Comparison of ENCODE assay signal across 22 cellular contexts in genomic region chr11:29119116-29119515, GRCh38.
A peak's percentile ranks its signal among the peaks of the same experiment; 100 is the strongest.
DNase-seq lines count a peak whose midpoint lies in the region; ATAC-seq and TF ChIP-seq lines count a peak whose summit lies in the region.
"Had no signal": no experiment of that assay in that cellular context is flagged by ENCODE, and none has a peak within 500 bp of the region (broad histone marks: within the 10 kb centered on the region; RNA-seq: fewer than 3 reads in every experiment).

No MANE protein-coding gene starts in this region.

- intact Hi-C loops in MCF 10A (cut with micrococcal nuclease), result no loop called here
- intact Hi-C loops in mammary epithelial cell (cut with micrococcal nuclease), result no loop called here

- no peak overlapping the region for H2AFZ ChIP-seq in mammary epithelial cell (ENCODE audit: low read depth, low read length)

- BruUV-seq in MCF 10A (replicated peaks; lab: Mats Ljungman, UMichigan) (no TSS peak), mammary epithelial cell (replicated peaks; lab: Mats Ljungman, UMichigan) (no TSS peak)

- peaks cover 19% of the 10 kb centered on the region for H3K4me1 Mint-ChIP-seq in MCF 10A (ENCODE audit: insufficient read depth, unreplicated experiment)
- H3K4me1 Mint-ChIP-seq: activated naive CD8-positive, alpha-beta T cell treated with anti-CD3 and anti-CD28 coated beads, Interleukin-2, amount 10 ng/mL, durations not matched to agents 7 days and 5 days; CD4-positive, CD25-positive, alpha-beta regulatory T cell; central memory CD8-positive, alpha-beta T cell; T-cell had no signal

- peak; percentile 44 for DNase-seq in MCF 10A (ENCODE audit: unreplicated experiment)
- DNase-seq in mammary epithelial cell, result no peak
- DNase-seq in epithelial cell of esophagus (ENCODE audit: low read depth), result peak; percentile 29
- DNase-seq in NCI-H2171 treated with DMSO at 0.1 percent for 48 hours (lab: John Stamatoyannopoulos, UW), result no peak
- no peak for DNase-seq in DMS114 treated with DMSO at 0.1 percent for 48 hours (lab: John Stamatoyannopoulos, UW; ENCODE audit: unreplicated experiment)
- DNase-seq in RPMI8226, result no peak
- DNase-seq: 8988T; activated CD8-positive, alpha-beta T cell treated with anti-CD3 and anti-CD28 coated beads, Interleukin-2, amount 10 ng/mL, durations not matched to agents 7 days and 5 days; activated naive CD8-positive, alpha-beta T cell treated with anti-CD3 and anti-CD28 coated beads, Interleukin-2, amount 10 ng/mL, durations not matched to agents 7 days and 5 days; CD4-positive, CD25-positive, alpha-beta regulatory T cell; DMS79 treated with DMSO at 0.1 percent for 48 hours; islet precursor cell; right lobe of liver; T-cell had no signal

- dilution Hi-C loops in mammary epithelial cell (cut with HindIII; ENCODE audit: low sequenced_read_pairs), result no loop called here

- no peak overlapping the region for H3K9ac ChIP-seq in mammary epithelial cell (ENCODE audit: insufficient read depth, low read length)

- H3K4me2 ChIP-seq in mammary epithelial cell (ENCODE audit: insufficient read depth, low read depth, low read length), result no peak overlapping the region

- no peak overlapping the region for H3K4me3 Mint-ChIP-seq in MCF 10A (ENCODE audit: unreplicated experiment)
- H3K4me3 Mint-ChIP-seq: activated CD8-positive, alpha-beta T cell treated with anti-CD3 and anti-CD28 coated beads, Interleukin-2, amount 10 ng/mL, durations not matched to agents 7 days and 5 days; activated naive CD8-positive, alpha-beta T cell treated with anti-CD3 and anti-CD28 coated beads, Interleukin-2, amount 10 ng/mL, durations not matched to agents 7 days and 5 days; activated T-helper 1 cell treated with anti-CD3 and anti-CD28 coated beads, Interleukin-12 subunit alpha, Interleukin-12 subunit beta, Interleukin-2, Interleukin-4 antibody, amounts not matched to agents 30 ng/mL and 10 ng/mL and 1 ng/mL, durations not matched to agents 14 hours and 24 hours and 36 hours; CD4-positive, CD25-positive, alpha-beta regulatory T cell; central memory CD8-positive, alpha-beta T cell; T-cell; WTC11 had no signal

- no peak for ATAC-seq in HG03045 (IDR thresholded peaks at IDR 0.05; ENCODE audit: unreplicated experiment)
- ATAC-seq: activated CD8-positive, alpha-beta T cell treated with anti-CD3 and anti-CD28 coated beads, Interleukin-2, amount 10 ng/mL, durations not matched to agents 7 days and 5 days; right lobe of liver; T-cell; WTC11 had no signal

- in situ Hi-C loops in mammary epithelial cell (cut with MboI; ENCODE audit: low sequenced_read_pairs in 2 of 2), result no loop called here

- H3K27me3 ChIP-seq in mammary epithelial cell (ENCODE audit: insufficient read depth, low read length), result no peaks in the 10 kb centered on the region
- H3K27me3 ChIP-seq: neutrophil, right lobe of liver had no signal

- H4K20me1 ChIP-seq in mammary epithelial cell (ENCODE audit: insufficient read depth, low read length), result no peaks in the 10 kb centered on the region

- H3K4me1 ChIP-seq in mammary epithelial cell (ENCODE audit: insufficient read depth, low read length) (peaks cover 4% of the 10 kb centered on the region), mesodermal cell (ENCODE audit: control insufficient read depth, insufficient read depth, low read length, poor library complexity, severe bottlenecking) (peaks cover 18% of the 10 kb centered on the region)
- H3K4me1 ChIP-seq: right lobe of liver had no signal

- 82% methylated on average over 1 of the region's 1 CpG for WGBS in mammary epithelial cell (ENCODE audit: low coverage, missing lambda C conversion rate)
- no CpG with 5 or more reads among the region's 1 CpG for WGBS in mesodermal cell (ENCODE audit: insufficient coverage in 2 of 2), 2 experiments

- H3K9me3 Mint-ChIP-seq in MCF 10A (ENCODE audit: unreplicated experiment), result no peaks in the 10 kb centered on the region
- H3K9me3 Mint-ChIP-seq: activated T-helper 1 cell treated with anti-CD3 and anti-CD28 coated beads, Interleukin-12 subunit alpha, Interleukin-12 subunit beta, Interleukin-2, Interleukin-4 antibody, amounts not matched to agents 30 ng/mL and 10 ng/mL and 1 ng/mL, durations not matched to agents 14 hours and 24 hours and 36 hours; WTC11 had no signal

- CTCF ChIA-PET in MCF 10A (lab: Yijun Ruan, JAX), result interaction anchor here (0.5 to 1.3 kb wide), 2 partner anchors 9 to 260 kb away, joined by 3 to 5 read pairs; no protein-coding TSS in a partner anchor
- CTCF ChIA-PET in mammary epithelial cell (lab: Charles Lee; ENCODE audit: low non-redundant PET), result no interaction called here

- POLR2A ChIA-PET in MCF 10A (lab: Yijun Ruan, JAX), result interaction anchor here (0.8 kb wide), 1 partner anchor 13 kb away, joined by 3 read pairs; no protein-coding TSS in a partner anchor

- H3K4me3 ChIP-seq in mammary epithelial cell (replicated peaks in 1 of 3; ENCODE audit: insufficient read depth in 1 of 3, low read depth in 2 of 3, low read length in 3 of 3) (no peak overlapping the region), epithelial cell of esophagus (ENCODE audit: low read length) (no peak overlapping the region), mesodermal cell (ENCODE audit: extremely low read depth, insufficient read depth, low read length, poor library complexity, severe bottlenecking) (no peak overlapping the region)
- H3K4me3 ChIP-seq: right lobe of liver had no signal

- H3K27ac ChIP-seq in mammary epithelial cell (ENCODE audit: insufficient read depth, low read depth, low read length), result no peak overlapping the region
- peak overlapping the region; percentile 83 for H3K27ac ChIP-seq in mesodermal cell (ENCODE audit: low read depth, low read length, severe bottlenecking)
- H3K27ac ChIP-seq: HL-60, neutrophil, right lobe of liver, RWPE1 had no signal

- no peaks in the 10 kb centered on the region for H3K9me3 ChIP-seq in mammary epithelial cell (replicated peaks; ENCODE audit: insufficient read depth, low read length)
- no peaks in the 10 kb centered on the region for H3K9me3 ChIP-seq in mesodermal cell (ENCODE audit: control insufficient read depth, low read length)
- H3K9me3 ChIP-seq: neutrophil, right lobe of liver had no signal

- no peak for TF ChIP-seq CTCF in MCF 10A (IDR thresholded peaks at IDR 0.05; ENCODE audit: unreplicated experiment)
- TF ChIP-seq CTCF in mammary epithelial cell (conservative IDR thresholded peaks at IDR 0.05 in 1 of 2, IDR thresholded peaks at IDR 0.05 in 1 of 2; ENCODE audit: extremely low read depth in 1 of 2, insufficient read depth in 1 of 2, low read depth in 1 of 2, low read length in 2 of 2), result no peak
- no peak for TF ChIP-seq CTCF in epithelial cell of esophagus (IDR thresholded peaks at IDR 0.05; ENCODE audit: insufficient read depth, low read depth, low read length, missing control alignments)

- no peaks in the 10 kb centered on the region for H3K79me2 ChIP-seq in mammary epithelial cell (ENCODE audit: insufficient read depth, low read length)

- H3K27me3 Mint-ChIP-seq in MCF 10A (ENCODE audit: insufficient read depth, unreplicated experiment), result no peaks in the 10 kb centered on the region
- H3K27me3 Mint-ChIP-seq: activated naive CD8-positive, alpha-beta T cell treated with anti-CD3 and anti-CD28 coated beads, Interleukin-2, amount 10 ng/mL, durations not matched to agents 7 days and 5 days; CD4-positive, CD25-positive, alpha-beta regulatory T cell; central memory CD8-positive, alpha-beta T cell; T-cell had no signal

- H3K36me3 ChIP-seq in mammary epithelial cell (ENCODE audit: insufficient read depth, low read length) (no peaks in the 10 kb centered on the region), mesodermal cell (ENCODE audit: control insufficient read depth, insufficient read depth, low read length) (no peaks in the 10 kb centered on the region)
- H3K36me3 ChIP-seq: neutrophil, right lobe of liver had no signal

- H3K36me3 Mint-ChIP-seq in MCF 10A (ENCODE audit: insufficient read depth, unreplicated experiment), result no peaks in the 10 kb centered on the region
- H3K36me3 Mint-ChIP-seq: activated naive CD8-positive, alpha-beta T cell treated with anti-CD3 and anti-CD28 coated beads, Interleukin-2, amount 10 ng/mL, durations not matched to agents 7 days and 5 days; CD4-positive, CD25-positive, alpha-beta regulatory T cell; T-cell; WTC11 had no signal

- H3K27ac Mint-ChIP-seq in MCF 10A (ENCODE audit: low read depth, unreplicated experiment), result peak overlapping the region; percentile 94
- H3K27ac Mint-ChIP-seq: activated CD8-positive, alpha-beta T cell treated with anti-CD3 and anti-CD28 coated beads, Interleukin-2, amount 10 ng/mL, durations not matched to agents 7 days and 5 days; activated naive CD8-positive, alpha-beta T cell treated with anti-CD3 and anti-CD28 coated beads, Interleukin-2, amount 10 ng/mL, durations not matched to agents 7 days and 5 days; activated T-helper 1 cell treated with anti-CD3 and anti-CD28 coated beads, Interleukin-12 subunit alpha, Interleukin-12 subunit beta, Interleukin-2, Interleukin-4 antibody, amounts not matched to agents 30 ng/mL and 10 ng/mL and 1 ng/mL, durations not matched to agents 14 hours and 24 hours and 36 hours; CD4-positive, CD25-positive, alpha-beta regulatory T cell; T-cell; WTC11 had no signal

Comparison
In these comparisons a context has a peak if more than half of its experiments do, and no peak if none do; other contexts are left out.
1. DNase-seq: peak in MCF 10A (single experiment) and epithelial cell of esophagus (single experiment); none in mammary epithelial cell (single experiment), NCI-H2171 treated with DMSO at 0.1 percent for 48 hours (single experiment), DMS114 treated with DMSO at 0.1 percent for 48 hours (single experiment) and RPMI8226 (single experiment).